ENCODE assay signal across 2 cellular contexts in genomic region chr7:158495256-158495655, GRCh38.
TF ChIP-seq lines count a peak whose summit lies in the region.

No MANE protein-coding gene starts in this region.

TF ChIP-seq in GM23338, 12 proteins besides CTCF, POLR2A, EP300 and RAD21 (continued from another document):
- TF ChIP-seq ZNF462 (CRISPR knock-in tag; IDR thresholded peaks at IDR 0.05), result no peak
- TF ChIP-seq ZNF114 (CRISPR knock-in tag; IDR thresholded peaks at IDR 0.05), result no peak
- TF ChIP-seq, protein P1, sequence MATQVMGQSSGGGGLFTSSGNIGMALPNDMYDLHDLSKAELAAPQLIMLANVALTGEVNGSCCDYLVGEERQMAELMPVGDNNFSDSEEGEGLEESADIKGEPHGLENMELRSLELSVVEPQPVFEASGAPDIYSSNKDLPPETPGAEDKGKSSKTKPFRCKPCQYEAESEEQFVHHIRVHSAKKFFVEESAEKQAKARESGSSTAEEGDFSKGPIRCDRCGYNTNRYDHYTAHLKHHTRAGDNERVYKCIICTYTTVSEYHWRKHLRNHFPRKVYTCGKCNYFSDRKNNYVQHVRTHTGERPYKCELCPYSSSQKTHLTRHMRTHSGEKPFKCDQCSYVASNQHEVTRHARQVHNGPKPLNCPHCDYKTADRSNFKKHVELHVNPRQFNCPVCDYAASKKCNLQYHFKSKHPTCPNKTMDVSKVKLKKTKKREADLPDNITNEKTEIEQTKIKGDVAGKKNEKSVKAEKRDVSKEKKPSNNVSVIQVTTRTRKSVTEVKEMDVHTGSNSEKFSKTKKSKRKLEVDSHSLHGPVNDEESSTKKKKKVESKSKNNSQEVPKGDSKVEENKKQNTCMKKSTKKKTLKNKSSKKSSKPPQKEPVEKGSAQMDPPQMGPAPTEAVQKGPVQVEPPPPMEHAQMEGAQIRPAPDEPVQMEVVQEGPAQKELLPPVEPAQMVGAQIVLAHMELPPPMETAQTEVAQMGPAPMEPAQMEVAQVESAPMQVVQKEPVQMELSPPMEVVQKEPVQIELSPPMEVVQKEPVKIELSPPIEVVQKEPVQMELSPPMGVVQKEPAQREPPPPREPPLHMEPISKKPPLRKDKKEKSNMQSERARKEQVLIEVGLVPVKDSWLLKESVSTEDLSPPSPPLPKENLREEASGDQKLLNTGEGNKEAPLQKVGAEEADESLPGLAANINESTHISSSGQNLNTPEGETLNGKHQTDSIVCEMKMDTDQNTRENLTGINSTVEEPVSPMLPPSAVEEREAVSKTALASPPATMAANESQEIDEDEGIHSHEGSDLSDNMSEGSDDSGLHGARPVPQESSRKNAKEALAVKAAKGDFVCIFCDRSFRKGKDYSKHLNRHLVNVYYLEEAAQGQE (IDR thresholded peaks at IDR 0.05; ENCODE audit: unreplicated experiment), result no peak
- no peak for TF ChIP-seq NANOG (IDR thresholded peaks at IDR 0.05; ENCODE audit: borderline replicate concordance)
- no peak for TF ChIP-seq POLR2AphosphoS5 (IDR thresholded peaks at IDR 0.05; ENCODE audit: low read depth)
- TF ChIP-seq EZH2phosphoT487 (IDR thresholded peaks at IDR 0.05; ENCODE audit: unreplicated experiment), result no peak
- TF ChIP-seq CREB1 (CRISPR knock-in tag; IDR thresholded peaks at IDR 0.05; ENCODE audit: low read depth), result no peak
- no peak for TF ChIP-seq STAT1 (IDR thresholded peaks at IDR 0.05; ENCODE audit: unreplicated experiment)

TF ChIP-seq in H1, 55 proteins besides CTCF, POLR2A, EP300 and RAD21 (continued from another document):
- TF ChIP-seq CHD7 (IDR thresholded peaks at IDR 0.05; ENCODE audit: insufficient replicate concordance, low read length) (no peak), FOSL1 (IDR thresholded peaks at IDR 0.05; ENCODE audit: insufficient read depth, low read depth, low read length) (no peak), CBX8 (IDR thresholded peaks at IDR 0.05; ENCODE audit: borderline replicate concordance, low read depth, low read length) (no peak), EGR1 (IDR thresholded peaks at IDR 0.05; ENCODE audit: borderline replicate concordance, low read depth, low read length) (no peak), YY1 (IDR thresholded peaks at IDR 0.05; ENCODE audit: low read depth, low read length) (no peak), GABPA (IDR thresholded peaks at IDR 0.05; ENCODE audit: borderline replicate concordance, insufficient read depth, low read length) (no peak), TCF12 (IDR thresholded peaks at IDR 0.05; ENCODE audit: low read depth, low read length) (no peak), EZH2 (IDR thresholded peaks at IDR 0.05; ENCODE audit: low read depth, low read length, severe bottlenecking) (no peak), SAP30 (IDR thresholded peaks at IDR 0.05; ENCODE audit: insufficient read depth, insufficient replicate concordance, low read length) (no peak), JUN (IDR thresholded peaks at IDR 0.05; ENCODE audit: low read depth, low read length) (no peak), ATF3 (IDR thresholded peaks at IDR 0.05; ENCODE audit: insufficient read depth, low read depth, low read length) (no peak), ATF2 (IDR thresholded peaks at IDR 0.05; ENCODE audit: low read length) (no peak), CTBP2 (IDR thresholded peaks at IDR 0.05; ENCODE audit: borderline replicate concordance, insufficient read depth, insufficient read length, low read length) (no peak), KDM1A (IDR thresholded peaks at IDR 0.05; ENCODE audit: borderline replicate concordance, low read length) (no peak)
